31 cellular contexts compared by ENCODE assay signal in genomic region chr15:58576657-58577056, GRCh38.
"Had no signal": no experiment of that assay in that cellular context is flagged by ENCODE, and none has a peak within 500 bp of the region (broad histone marks: within the 10 kb centered on the region; RNA-seq: fewer than 3 reads in every experiment).

No MANE protein-coding gene starts in this region.

- H3K27me3 ChIP-seq: neural progenitor cell, ovary, spleen, suprapubic skin, testis, tibial artery, transverse colon, upper lobe of right lung, uterus had no signal

- H3K79me2 ChIP-seq: parathyroid adenoma had no signal

- H3K27ac ChIP-seq: neural progenitor cell, ovary, parathyroid adenoma, psoas muscle, skin epidermis, spleen, suprapubic skin, testis, tibial artery, transverse colon, upper lobe of right lung, uterus had no signal

- H3K27ac Mint-ChIP-seq: natural killer cell; nephron; neural progenitor cell; progenitor cell of endocrine pancreas; stimulated activated memory B cell treated with anti-CD40 and anti-IgM and Interleukin-4, amounts not matched to agents 10 μg/mL and 1 μg/mL and 100 μg/mL, for 72 hours; stimulated activated naive CD8-positive, alpha-beta T cell treated with anti-CD3 and anti-CD28 coated beads, Interleukin-15, amount 100 ng/mL, for 72 hours; type B pancreatic cell had no signal

- H3K4me3 Mint-ChIP-seq: natural killer cell; nephron; neural progenitor cell; stimulated activated memory B cell treated with anti-CD40 and anti-IgM and Interleukin-4, amounts not matched to agents 10 μg/mL and 1 μg/mL and 100 μg/mL, for 72 hours; stimulated activated naive CD8-positive, alpha-beta T cell treated with anti-CD3 and anti-CD28 coated beads, Interleukin-15, amount 100 ng/mL, for 72 hours; type B pancreatic cell had no signal

- H2AFZ ChIP-seq: neural progenitor cell, parathyroid adenoma had no signal

- H3K27me3 Mint-ChIP-seq: stimulated activated naive CD8-positive, alpha-beta T cell treated with anti-CD3 and anti-CD28 coated beads, Interleukin-15, amount 100 ng/mL, for 72 hours; type B pancreatic cell had no signal

- H3K36me3 ChIP-seq: neural progenitor cell, ovary, spleen, suprapubic skin, tibial artery, transverse colon, upper lobe of right lung, uterus had no signal

- H3K9me3 ChIP-seq: ovary, psoas muscle, spleen, suprapubic skin, testis, tibial artery, transverse colon, upper lobe of right lung, uterus had no signal

- H3K9ac ChIP-seq: neural progenitor cell, parathyroid adenoma had no signal

- H3K36me3 Mint-ChIP-seq: natural killer cell; neural progenitor cell; stimulated activated memory B cell treated with anti-CD40 and anti-IgM and Interleukin-4, amounts not matched to agents 10 μg/mL and 1 μg/mL and 100 μg/mL, for 72 hours; type B pancreatic cell had no signal

- H3K4me1 ChIP-seq: neural progenitor cell, psoas muscle, spleen, suprapubic skin, testis, tibial artery, upper lobe of right lung, uterus had no signal

- H3K4me2 ChIP-seq: neural progenitor cell, smooth muscle cell had no signal

- DNase-seq: natural killer cell; occipital lobe; ovary; posterior cingulate gyrus; psoas muscle; right cardiac atrium; spleen; stimulated activated CD4-positive, alpha-beta T cell treated with anti-CD3 and anti-CD28 coated beads, Interleukin-12 subunit alpha, Interleukin-12 subunit beta, amount 100 ng/mL, for 4 hours; stimulated activated CD4-positive, alpha-beta T cell treated with anti-CD3 and anti-CD28 coated beads, Interleukin-1b, Interleukin-23, amount 100 ng/mL, for 48 hours; stimulated activated CD4-positive, alpha-beta T cell treated with anti-CD3 and anti-CD28 coated beads, Interleukin-4, amount 100 ng/mL, for 1 hour; stimulated activated CD4-positive, alpha-beta T cell treated with anti-CD3 and anti-CD28 coated beads, Interleukin-4, amount 100 ng/mL, for 4 hours; stimulated activated CD8-positive, alpha-beta memory T cell treated with anti-CD3 and anti-CD28 coated beads, Interleukin-4, amount 100 ng/mL, for 48 hours; stimulated activated naive CD4-positive, alpha-beta T cell; stimulated activated naive CD8-positive, alpha-beta T cell treated with anti-CD3 and anti-CD28 coated beads, Interleukin-15, amount 100 ng/mL, for 72 hours; stimulated activated naive CD8-positive, alpha-beta T cell treated with anti-CD3 and anti-CD28 coated beads, Interleukin-15, Interleukin-2, amounts not matched to agents 100 U/mL and 50 U/mL, for 24 hours; substantia nigra; testis; tibial artery; transverse colon; upper lobe of right lung; uterus had no signal

- H3K4me1 Mint-ChIP-seq: nephron; neural progenitor cell; stimulated activated naive CD8-positive, alpha-beta T cell treated with anti-CD3 and anti-CD28 coated beads, Interleukin-15, amount 100 ng/mL, for 72 hours had no signal

- H3K9me3 Mint-ChIP-seq: natural killer cell; nephron; neural progenitor cell; stimulated activated memory B cell treated with anti-CD40 and anti-IgM and Interleukin-4, amounts not matched to agents 10 μg/mL and 1 μg/mL and 100 μg/mL, for 72 hours; stimulated activated naive CD8-positive, alpha-beta T cell treated with anti-CD3 and anti-CD28 coated beads, Interleukin-15, amount 100 ng/mL, for 72 hours had no signal

- ATAC-seq: natural killer cell; psoas muscle; right cardiac atrium; sciatic nerve; stimulated activated memory B cell treated with anti-CD40 and anti-IgM and Interleukin-4, amounts not matched to agents 10 μg/mL and 1 μg/mL and 100 μg/mL, for 72 hours; stimulated activated naive CD8-positive, alpha-beta T cell treated with anti-CD3 and anti-CD28 coated beads, Interleukin-15, amount 100 ng/mL, for 72 hours; stimulated activated naive CD8-positive, alpha-beta T cell treated with anti-CD3 and anti-CD28 coated beads, Interleukin-15, Interleukin-2, amounts not matched to agents 100 U/mL and 50 U/mL, for 24 hours; upper lobe of right lung had no signal

- H3K4me3 ChIP-seq: neural progenitor cell, ovary, psoas muscle, skin epidermis, smooth muscle cell, spleen, suprapubic skin, testis, tibial artery, transverse colon, upper lobe of right lung, uterus had no signal
